22 cellular contexts compared by ENCODE assay signal in the genomic region with DNA sequence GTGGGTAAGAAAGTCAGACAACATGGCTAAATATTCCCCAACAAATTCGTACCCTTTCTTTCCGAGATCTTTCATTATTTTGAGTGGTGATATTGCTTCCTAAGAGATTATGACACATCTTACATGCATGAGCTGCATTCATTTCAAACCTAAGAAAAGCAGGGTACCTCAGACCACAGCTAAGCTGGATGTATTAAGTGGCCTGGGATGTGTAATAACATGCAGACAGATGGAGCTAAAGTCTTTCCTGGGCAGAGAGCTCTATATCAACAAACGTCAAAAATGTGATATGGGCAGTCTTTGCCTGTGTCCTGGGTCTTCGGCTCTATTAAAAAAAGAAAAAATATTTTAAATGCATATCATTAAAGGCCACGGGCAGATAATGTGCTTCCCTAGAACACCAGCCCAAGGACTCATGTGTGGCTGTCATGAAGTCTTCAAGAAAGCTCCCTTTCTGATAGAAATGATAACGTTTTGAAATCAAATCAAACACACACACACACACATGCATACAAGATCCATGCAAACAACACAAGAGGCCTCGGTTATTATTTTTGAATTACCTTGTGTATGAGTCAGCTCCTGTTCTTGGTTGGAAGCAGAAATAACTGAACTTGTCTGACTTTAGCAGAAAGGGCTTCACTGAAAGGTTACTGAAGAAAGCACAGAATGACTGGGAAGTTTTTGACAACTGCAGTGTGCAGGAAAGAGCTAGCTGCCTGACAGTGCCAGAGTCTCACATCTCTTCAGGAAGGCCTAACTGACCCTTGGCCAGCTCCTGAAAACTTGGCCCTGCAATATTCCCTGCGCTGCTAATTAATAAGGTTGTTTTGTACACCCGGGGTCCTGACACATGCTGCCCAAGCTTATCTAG.
DNase-seq lines count a peak whose midpoint lies in the region; ATAC-seq and TF ChIP-seq lines count a peak whose summit lies in the region.
"Had no signal": no experiment of that assay in that cellular context is flagged by ENCODE, and none has a peak within 500 bp of the region (broad histone marks: within the 10 kb centered on the region; RNA-seq: fewer than 3 reads in every experiment).

No MANE protein-coding gene starts in this region.

- H2AFZ ChIP-seq in hepatocyte = no peak overlapping the region

- H3K4me2 ChIP-seq in hepatocyte = peak overlapping the region; percentile 10

- no peaks in the 10 kb centered on the region for H3K79me2 ChIP-seq in hepatocyte

- DNase-seq in NCI-H146 (lab: John Stamatoyannopoulos, UW) (peak; percentile 27), NCI-H146 treated with DMSO at 0.1 percent for 48 hours (lab: John Stamatoyannopoulos, UW; ENCODE audit: unreplicated experiment) (no peak), HFFc6 (peak; percentile 20), NCI-H82 treated with DMSO at 0.1 percent for 48 hours (lab: John Stamatoyannopoulos, UW; ENCODE audit: unreplicated experiment) (peak; percentile 39), hepatocyte (ENCODE audit: low spot score) (peak; percentile 40), dedifferentiated amniotic fluid mesenchymal stem cell (ENCODE audit: extremely low spot score) (no peak)
- no peak for DNase-seq in effector memory CD8-positive, alpha-beta T cell
- DNase-seq: 8988T; activated CD4-positive, alpha-beta memory T cell treated with anti-CD3 and anti-CD28 coated beads for 36 hours; activated naive CD4-positive, alpha-beta T cell treated with anti-CD3 and anti-CD28 coated beads, Interleukin-2, amount 10 ng/mL, durations not matched to agents 7 days and 5 days; activated T-cell treated with anti-CD3 and anti-CD28 coated beads, Interleukin-2, amount 50 U/mL, for 24 hours; BE2C; cortex of kidney; foreskin melanocyte; KG1; left ventricle myocardium inferior; mucosa of descending colon; NCI-H1048; testis had no signal

- no peak for TF ChIP-seq POLR2A in gastroesophageal sphincter (IDR thresholded peaks at IDR 0.05)

- no peaks in the 10 kb centered on the region for H3K4me1 ChIP-seq in hepatocyte (ENCODE audit: insufficient read depth)
- no peaks in the 10 kb centered on the region for H3K4me1 ChIP-seq in gastroesophageal sphincter
- H3K4me1 ChIP-seq: BE2C, left ventricle myocardium inferior, testis had no signal

- no peaks in the 10 kb centered on the region for H4K20me1 ChIP-seq in hepatocyte (ENCODE audit: insufficient read depth, poor library complexity, severe bottlenecking)

- no peak for ATAC-seq in gastroesophageal sphincter
- no peak for ATAC-seq in effector memory CD8-positive, alpha-beta T cell (replicated peaks)
- ATAC-seq: mucosa of descending colon; stimulated activated effector memory CD8-positive, alpha-beta T cell treated with anti-CD3 and anti-CD28 coated beads, Interleukin-12 subunit alpha, Interleukin-12 subunit beta, amount 100 ng/mL, for 72 hours had no signal

- peaks cover 30% of the 10 kb centered on the region for H3K9me3 Mint-ChIP-seq in HFFc6
- peaks cover 8 to 28% of the 10 kb centered on the region in 2 donors for H3K9me3 Mint-ChIP-seq in effector memory CD8-positive, alpha-beta T cell

- H3K27me3 Mint-ChIP-seq in HFFc6 (ENCODE audit: insufficient read depth) = 0 out of 2 replicates have a peak, but pooled peaks cover 2% of the 10 kb centered on the region
- H3K27me3 Mint-ChIP-seq in effector memory CD8-positive, alpha-beta T cell = no peaks in the 10 kb centered on the region
- H3K27me3 Mint-ChIP-seq: activated CD4-positive, alpha-beta memory T cell treated with anti-CD3 and anti-CD28 coated beads for 36 hours; activated naive CD4-positive, alpha-beta T cell treated with anti-CD3 and anti-CD28 coated beads, Interleukin-2, amount 10 ng/mL, durations not matched to agents 7 days and 5 days; activated T-cell treated with anti-CD3 and anti-CD28 coated beads, Interleukin-2, amount 50 U/mL, for 24 hours had no signal

- no peaks in the 10 kb centered on the region for H3K27me3 ChIP-seq in hepatocyte
- H3K27me3 ChIP-seq in gastroesophageal sphincter = peaks cover 5% of the 10 kb centered on the region
- H3K27me3 ChIP-seq: BE2C, testis had no signal

- H3K36me3 ChIP-seq in hepatocyte (replicated peaks; ENCODE audit: insufficient read depth, low read depth) (no peaks in the 10 kb centered on the region), gastroesophageal sphincter (no peaks in the 10 kb centered on the region)
- H3K36me3 ChIP-seq: BE2C, left ventricle myocardium inferior had no signal

- H3K36me3 Mint-ChIP-seq in HFFc6 (ENCODE audit: low read depth) = peaks cover 13% of the 10 kb centered on the region
- no peaks in the 10 kb centered on the region for H3K36me3 Mint-ChIP-seq in effector memory CD8-positive, alpha-beta T cell (ENCODE audit: insufficient read depth)
- H3K36me3 Mint-ChIP-seq: activated naive CD4-positive, alpha-beta T cell treated with anti-CD3 and anti-CD28 coated beads, Interleukin-2, amount 10 ng/mL, durations not matched to agents 7 days and 5 days; stimulated activated effector memory CD8-positive, alpha-beta T cell treated with anti-CD3 and anti-CD28 coated beads, Interleukin-12 subunit alpha, Interleukin-12 subunit beta, amount 100 ng/mL, for 72 hours had no signal

- TF ChIP-seq EP300 in gastroesophageal sphincter (IDR thresholded peaks at IDR 0.05) = no peak

- peak overlapping the region; percentile 19 for H3K27ac Mint-ChIP-seq in HFFc6
- no peak overlapping the region for H3K27ac Mint-ChIP-seq in effector memory CD8-positive, alpha-beta T cell
- H3K27ac Mint-ChIP-seq: activated CD4-positive, alpha-beta memory T cell treated with anti-CD3 and anti-CD28 coated beads for 36 hours; activated naive CD4-positive, alpha-beta T cell treated with anti-CD3 and anti-CD28 coated beads, Interleukin-2, amount 10 ng/mL, durations not matched to agents 7 days and 5 days; activated T-cell treated with anti-CD3 and anti-CD28 coated beads, Interleukin-2, amount 50 U/mL, for 24 hours; stimulated activated effector memory CD8-positive, alpha-beta T cell treated with anti-CD3 and anti-CD28 coated beads, Interleukin-12 subunit alpha, Interleukin-12 subunit beta, amount 100 ng/mL, for 72 hours had no signal

- H3K27ac ChIP-seq in hepatocyte (peak overlapping the region; percentile 35), gastroesophageal sphincter (no peak overlapping the region)
- H3K27ac ChIP-seq: left ventricle myocardium inferior, RWPE1, testis had no signal

- no peaks in the 10 kb centered on the region for H3K9me3 ChIP-seq in hepatocyte (ENCODE audit: low read depth)
- H3K9me3 ChIP-seq in gastroesophageal sphincter = no peaks in the 10 kb centered on the region
- H3K9me3 ChIP-seq: BE2C, left ventricle myocardium inferior, testis had no signal

- peaks cover 16% of the 10 kb centered on the region for H3K4me1 Mint-ChIP-seq in HFFc6 (ENCODE audit: low read depth)
- no peaks in the 10 kb centered on the region for H3K4me1 Mint-ChIP-seq in effector memory CD8-positive, alpha-beta T cell (ENCODE audit: low read depth in 2 of 2)
- H3K4me1 Mint-ChIP-seq: activated naive CD4-positive, alpha-beta T cell treated with anti-CD3 and anti-CD28 coated beads, Interleukin-2, amount 10 ng/mL, durations not matched to agents 7 days and 5 days; stimulated activated effector memory CD8-positive, alpha-beta T cell treated with anti-CD3 and anti-CD28 coated beads, Interleukin-12 subunit alpha, Interleukin-12 subunit beta, amount 100 ng/mL, for 72 hours had no signal

- 66% methylated on average over 9 of the region's 9 CpGs for WGBS in hepatocyte (ENCODE audit: low lambda C conversion rate, missing lambda C conversion rate)
- WGBS in gastroesophageal sphincter (ENCODE audit: low coverage in 1 of 2), 2 donors = 29 to 43% methylated on average over 8 to 9 of the region's 9 CpGs

- H3K4me3 Mint-ChIP-seq in HFFc6 = no peak overlapping the region
- H3K4me3 Mint-ChIP-seq in effector memory CD8-positive, alpha-beta T cell = no peak overlapping the region
- H3K4me3 Mint-ChIP-seq: activated CD4-positive, alpha-beta memory T cell treated with anti-CD3 and anti-CD28 coated beads for 36 hours; activated naive CD4-positive, alpha-beta T cell treated with anti-CD3 and anti-CD28 coated beads, Interleukin-2, amount 10 ng/mL, durations not matched to agents 7 days and 5 days; activated T-cell treated with anti-CD3 and anti-CD28 coated beads, Interleukin-2, amount 50 U/mL, for 24 hours; stimulated activated effector memory CD8-positive, alpha-beta T cell treated with anti-CD3 and anti-CD28 coated beads, Interleukin-12 subunit alpha, Interleukin-12 subunit beta, amount 100 ng/mL, for 72 hours had no signal

- peak; percentile 9; the same call in 1 of the 2 replicates for TF ChIP-seq CTCF in HFFc6 (IDR thresholded peaks at IDR 0.05)
- peak; percentile 24 for TF ChIP-seq CTCF in hepatocyte (IDR thresholded peaks at IDR 0.05; ENCODE audit: poor library complexity)
- TF ChIP-seq CTCF in gastroesophageal sphincter (IDR thresholded peaks at IDR 0.05) = no peak

- H3K9me2 ChIP-seq in hepatocyte (replicated peaks; ENCODE audit: insufficient read depth) = no peaks in the 10 kb centered on the region

- H3K4me3 ChIP-seq in hepatocyte (no peak overlapping the region), gastroesophageal sphincter (no peak overlapping the region)
- H3K4me3 ChIP-seq: left ventricle myocardium inferior, mucosa of descending colon, testis had no signal

Comparison
In these comparisons a context has a peak if more than half of its experiments do, and no peak if none do; other contexts are left out.
1. DNase-seq: peak in NCI-H146 (single experiment), HFFc6 (single experiment), NCI-H82 treated with DMSO at 0.1 percent for 48 hours (single experiment) and hepatocyte (single experiment); none in NCI-H146 treated with DMSO at 0.1 percent for 48 hours (single experiment), effector memory CD8-positive, alpha-beta T cell (0 of 3) and dedifferentiated amniotic fluid mesenchymal stem cell (single experiment).
2. CTCF ChIP-seq: peak in HFFc6 (single experiment) and hepatocyte (single experiment); none in gastroesophageal sphincter (0 of 4).